Comparison of ENCODE assay signal across 38 cellular contexts in genomic region chr1:241658081-241658793, GRCh38. TPM values are rescaled to one million over a fixed set of nuclear protein-coding genes. Genes with fewer than 3 reads are reported as not detected.
DNase-seq lines count a peak whose midpoint lies in the region; ATAC-seq and TF ChIP-seq lines count a peak whose summit lies in the region.
"Had no signal": no experiment of that assay in that cellular context is flagged by ENCODE, and none has a peak within 500 bp of the region (broad histone marks: within the 10 kb centered on the region; RNA-seq: fewer than 3 reads in every experiment).

No MANE protein-coding gene starts in this region.

- intact Hi-C loops in uterus (cut with DNase I; ENCODE audit: low total_unique reads) = no loop called here
- intact Hi-C loops in spleen (cut with DNase I; ENCODE audit: low total_unique reads) = no loop called here

- peaks cover 22 to 30% of the 10 kb centered on the region in 2 donors for H3K27me3 Mint-ChIP-seq in stimulated activated naive B cell treated with anti-CD40 and anti-IgM and Interleukin-4, amounts not matched to agents 10 μg/mL and 1 μg/mL and 100 μg/mL, for 72 hours

- H3K27ac ChIP-seq in uterus = no peak overlapping the region
- no peak overlapping the region for H3K27ac ChIP-seq in spleen
- H3K27ac ChIP-seq: gastroesophageal sphincter, HL-60, left ventricle myocardium inferior, SK-N-MC, testis had no signal

- no peak overlapping the region for H3K27ac Mint-ChIP-seq in stimulated activated naive B cell treated with anti-CD40 and anti-IgM and Interleukin-4, amounts not matched to agents 10 μg/mL and 1 μg/mL and 100 μg/mL, for 72 hours
- H3K27ac Mint-ChIP-seq: activated CD4-positive, alpha-beta memory T cell treated with anti-CD3 and anti-CD28 coated beads, Interleukin-2, amount 10 ng/mL, durations not matched to agents 7 days and 5 days; activated T-helper 17 cell treated with anti-CD3 and anti-CD28 coated beads, Interleukin-2, amount 50 U/mL, for 72 hours; CD8-positive, alpha-beta T cell; effector memory CD8-positive, alpha-beta T cell; immature natural killer cell; T-helper 17 cell had no signal

- H3K4me1 ChIP-seq in uterus = no peaks in the 10 kb centered on the region
- H3K4me1 ChIP-seq in spleen = no peaks in the 10 kb centered on the region
- H3K4me1 ChIP-seq: gastroesophageal sphincter, HAP-1, left ventricle myocardium inferior had no signal

- DNase-seq in SIG-M5 treated with dmso at 0.1 percent for 504 hours (lab: John Stamatoyannopoulos, UW; ENCODE audit: unreplicated experiment) (peak; percentile 17), SIG-M5 (lab: John Stamatoyannopoulos, UW) (no peak), RPMI7951 (ENCODE audit: low read depth) (peak; percentile 19), fibroblast of gingiva (ENCODE audit: low read depth) (peak; percentile 70), uterus (no peak), glomerular visceral epithelial cell (ENCODE audit: extremely low spot score) (no peak), spleen (no peak)
- DNase-seq in stimulated activated naive B cell treated with anti-CD40 and anti-IgM and Interleukin-4, amounts not matched to agents 10 μg/mL and 1 μg/mL and 100 μg/mL, for 72 hours = no peak
- DNase-seq: activated CD4-positive, alpha-beta memory T cell treated with anti-CD3 and anti-CD28 coated beads, Interleukin-2, amount 10 ng/mL, durations not matched to agents 7 days and 5 days; activated CD4-positive, alpha-beta T cell treated with anti-CD3 and anti-CD28 coated beads for 1 hour; activated CD8-positive, alpha-beta memory T cell treated with anti-CD3 and anti-CD28 coated beads, Interleukin-2, amount 50 U/mL, for 48 hours; activated naive CD4-positive, alpha-beta T cell treated with anti-CD3 and anti-CD28 coated beads, Interleukin-2, amount 50 U/mL, for 16 hours; aorta; CD8-positive, alpha-beta T cell; cortex of kidney; DMS 273 treated with DMSO at 0.1 percent for 48 hours; effector memory CD8-positive, alpha-beta T cell; GDM1; hypothalamus; immature natural killer cell; left ventricle myocardium inferior; NCI-H1105 treated with DMSO at 0.1 percent for 48 hours; NCI-H1930; NCI-H69; RPMI8226; stimulated activated naive CD8-positive, alpha-beta T cell treated with anti-CD3 and anti-CD28 coated beads, Interleukin-15, Interleukin-2, amounts not matched to agents 100 U/mL and 50 U/mL, for 24 hours; T-helper 17 cell; testis had no signal

- H3K9me3 ChIP-seq in uterus = no peaks in the 10 kb centered on the region
- H3K9me3 ChIP-seq in spleen = no peaks in the 10 kb centered on the region
- H3K9me3 ChIP-seq: gastroesophageal sphincter, HAP-1, left ventricle myocardium inferior, testis had no signal

- H3K4me3 Mint-ChIP-seq in stimulated activated naive B cell treated with anti-CD40 and anti-IgM and Interleukin-4, amounts not matched to agents 10 μg/mL and 1 μg/mL and 100 μg/mL, for 72 hours = no peak overlapping the region
- H3K4me3 Mint-ChIP-seq: activated CD4-positive, alpha-beta memory T cell treated with anti-CD3 and anti-CD28 coated beads, Interleukin-2, amount 10 ng/mL, durations not matched to agents 7 days and 5 days; activated T-helper 17 cell treated with anti-CD3 and anti-CD28 coated beads, Interleukin-2, amount 50 U/mL, for 72 hours; CD8-positive, alpha-beta T cell; effector memory CD8-positive, alpha-beta T cell; immature natural killer cell; T-helper 17 cell had no signal

- WGBS in spleen, 5 donors = 84 to 95% (median 87%) methylated on average over 3 of the region's 3 CpGs

- H3K27me3 ChIP-seq in uterus (no peaks in the 10 kb centered on the region), spleen (replicated peaks in 1 of 7) (no peaks in the 10 kb centered on the region)
- H3K27me3 ChIP-seq: testis had no signal

- H3K4me1 Mint-ChIP-seq in stimulated activated naive B cell treated with anti-CD40 and anti-IgM and Interleukin-4, amounts not matched to agents 10 μg/mL and 1 μg/mL and 100 μg/mL, for 72 hours = no peaks in the 10 kb centered on the region
- H3K4me1 Mint-ChIP-seq: activated CD4-positive, alpha-beta memory T cell treated with anti-CD3 and anti-CD28 coated beads, Interleukin-2, amount 10 ng/mL, durations not matched to agents 7 days and 5 days; activated T-helper 17 cell treated with anti-CD3 and anti-CD28 coated beads, Interleukin-2, amount 50 U/mL, for 72 hours; immature natural killer cell; T-helper 17 cell had no signal

- TF ChIP-seq POLR2A in uterus (IDR thresholded peaks at IDR 0.05) = no peak
- TF ChIP-seq POLR2A in spleen (IDR thresholded peaks at IDR 0.05) = no peak

- peaks cover 0 to 4% of the 10 kb centered on the region in 2 donors for H3K9me3 Mint-ChIP-seq in stimulated activated naive B cell treated with anti-CD40 and anti-IgM and Interleukin-4, amounts not matched to agents 10 μg/mL and 1 μg/mL and 100 μg/mL, for 72 hours
- H3K9me3 Mint-ChIP-seq: activated CD4-positive, alpha-beta memory T cell treated with anti-CD3 and anti-CD28 coated beads, Interleukin-2, amount 10 ng/mL, durations not matched to agents 7 days and 5 days; activated T-helper 17 cell treated with anti-CD3 and anti-CD28 coated beads, Interleukin-2, amount 50 U/mL, for 72 hours; CD8-positive, alpha-beta T cell; effector memory CD8-positive, alpha-beta T cell; immature natural killer cell had no signal

- no peak for TF ChIP-seq CTCF in uterus (IDR thresholded peaks at IDR 0.05)
- no peak for TF ChIP-seq CTCF in spleen (IDR thresholded peaks at IDR 0.05 in 8 of 11, conservative IDR thresholded peaks at IDR 0.05 in 3 of 11)

- H3K4me3 ChIP-seq in uterus (no peak overlapping the region), spleen (no peak overlapping the region)
- H3K4me3 ChIP-seq: gastroesophageal sphincter, HAP-1, left ventricle myocardium inferior, SK-N-MC, testis had no signal

- ATAC-seq in stimulated activated naive B cell treated with anti-CD40 and anti-IgM and Interleukin-4, amounts not matched to agents 10 μg/mL and 1 μg/mL and 100 μg/mL, for 72 hours (replicated peaks) = no peak
- ATAC-seq: activated T-helper 17 cell treated with anti-CD3 and anti-CD28 coated beads, Interleukin-2, amount 50 U/mL, for 72 hours; CD8-positive, alpha-beta T cell; effector memory CD8-positive, alpha-beta T cell; gastroesophageal sphincter; stimulated activated naive CD8-positive, alpha-beta T cell treated with anti-CD3 and anti-CD28 coated beads, Interleukin-15, Interleukin-2, amounts not matched to agents 100 U/mL and 50 U/mL, for 24 hours; T-helper 17 cell had no signal

- peaks cover 0 to 1% of the 10 kb centered on the region in 2 donors for H3K36me3 Mint-ChIP-seq in stimulated activated naive B cell treated with anti-CD40 and anti-IgM and Interleukin-4, amounts not matched to agents 10 μg/mL and 1 μg/mL and 100 μg/mL, for 72 hours
- H3K36me3 Mint-ChIP-seq: CD8-positive, alpha-beta T cell; immature natural killer cell had no signal

- H3K36me3 ChIP-seq in uterus (no peaks in the 10 kb centered on the region), spleen (no peaks in the 10 kb centered on the region)
- H3K36me3 ChIP-seq: gastroesophageal sphincter, HAP-1, left ventricle myocardium inferior had no signal

RNA-seq across cellular contexts. Expression of gene WDR64, which starts 6.2 kb away (rescaled TPM):
- not detected in 2 replicates for total RNA-seq in RPMI7951 (2014; rRNA removed; shearing (Covaris generic))
- total RNA-seq in uterus = under 1 TPM in 1 of 4 donors, not detected in 3; 0.21 TPM
- total RNA-seq in spleen = under 1 TPM in 4 of 7 donors, not detected in 3; 0.26 to 0.55 (median 0.41) TPM
- polyA plus RNA-seq in spleen = under 1 TPM; 0.03 to 0.07 (median 0.03) TPM
- total RNA-seq: activated T-helper 17 cell treated with anti-CD3 and anti-CD28 coated beads, Interleukin-2, amount 50 U/mL, for 72 hours; aorta; cardiac septum; left ventricle myocardium inferior; LHCN-M2; posterior vena cava; urinary bladder had no signal
- polyA plus RNA-seq: aorta, esophagus, immature natural killer cell had no signal

RNA-seq across cellular contexts. Expression of gene CHML, which starts 18.1 kb away (rescaled TPM):
- total RNA-seq in RPMI7951 (2014; rRNA removed; shearing (Covaris generic)) = 8.8 and 9.7 TPM in 2 replicates
- 10 to 100 TPM in 2 of 4 donors, 1 to 10 TPM in 2; 4.9 to 34.6 (median 9.1) TPM for total RNA-seq in uterus
- 10 to 100 TPM in 6 of 7 donors, 1 to 10 TPM in 1; 8.3 to 14.2 (median 11.2) TPM for total RNA-seq in spleen
- 1 to 10 TPM; 2.2 to 4.5 (median 3.0) TPM for polyA plus RNA-seq in spleen

RNA-seq across cellular contexts. Expression of gene OPN3, which starts 18.1 kb away (rescaled TPM):
- 38.3 and 49.4 TPM in 2 replicates for total RNA-seq in RPMI7951 (2014; rRNA removed; shearing (Covaris generic))
- total RNA-seq in uterus = 10 to 100 TPM in 1 of 4 donors, 1 to 10 TPM in 2, under 1 TPM in 1; 0.26 to 34.9 (median 4.8) TPM
- total RNA-seq in spleen = 10 to 100 TPM; 15.1 to 39.4 (median 19.6) TPM
- polyA plus RNA-seq in spleen = 10 to 100 TPM; 23.5 to 28.9 (median 25.7) TPM

Comparison
In these comparisons a context has a peak if more than half of its experiments do, and no peak if none do; other contexts are left out.
1. DNase-seq: peak in SIG-M5 treated with dmso at 0.1 percent for 504 hours (single experiment), RPMI7951 (single experiment) and fibroblast of gingiva (single experiment); none in SIG-M5 (single experiment), stimulated activated naive B cell treated with anti-CD40 and anti-IgM and Interleukin-4, amounts not matched to agents 10 μg/mL and 1 μg/mL and 100 μg/mL, for 72 hours (single experiment), uterus (0 of 2), glomerular visceral epithelial cell (single experiment) and spleen (single experiment).